Comparison of ENCODE assay signal across 8 cellular contexts in the genomic region with DNA sequence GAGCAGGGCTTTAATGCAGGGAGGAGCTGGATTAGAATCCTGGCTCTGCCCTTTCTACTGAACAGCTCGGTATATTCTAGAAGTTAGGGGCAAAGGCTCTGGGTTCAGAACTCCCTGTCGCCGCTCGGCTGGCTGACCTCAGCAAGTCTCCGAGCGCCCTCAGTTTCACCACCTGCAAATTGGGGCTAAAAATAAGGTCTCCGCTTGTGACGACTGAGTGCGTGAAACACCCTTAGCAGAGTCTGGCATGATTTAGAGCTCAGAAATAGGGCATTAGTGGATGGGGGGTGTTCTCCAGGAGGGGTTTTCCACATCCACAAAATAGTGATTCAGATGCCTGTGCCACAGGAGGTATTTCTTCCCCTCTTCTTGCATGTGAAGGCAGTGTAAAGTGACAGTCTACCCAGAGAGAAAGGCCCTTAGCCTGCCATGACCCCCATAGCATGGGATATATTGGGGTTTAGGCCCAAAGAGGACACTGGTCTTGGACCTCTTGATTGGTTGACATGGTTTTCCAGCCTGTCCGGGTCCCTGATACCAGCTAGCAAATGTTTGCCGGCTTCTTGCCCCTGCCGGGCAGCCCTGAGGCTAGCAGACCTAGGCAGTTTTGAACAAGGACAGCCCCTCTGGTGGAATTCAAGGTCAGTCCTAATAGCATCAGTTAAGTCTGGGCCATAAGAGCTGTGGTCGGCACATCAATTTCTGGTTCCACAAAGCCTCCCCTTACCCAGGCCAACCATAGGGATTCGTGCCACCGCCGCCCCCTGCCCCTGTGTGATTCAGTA. TPM values are rescaled to one million over a fixed set of nuclear protein-coding genes. Genes with fewer than 3 reads are reported as not detected.
DNase-seq lines count a peak whose midpoint lies in the region; ATAC-seq and TF ChIP-seq lines count a peak whose summit lies in the region.

No MANE protein-coding gene starts in this region.

- DNase-seq in Karpas-422 (no peak), dorsolateral prefrontal cortex (no peak), nephron progenitor cell (no peak), globus pallidus (ENCODE audit: low spot score) (no peak)

- TF ChIP-seq CTCF in dorsolateral prefrontal cortex (IDR thresholded peaks at IDR 0.05 in 54 of 56, conservative IDR thresholded peaks at IDR 0.05 in 2 of 56; ENCODE audit: low read depth in 1 of 56, partially characterized antibody in 56 of 56), result no peak
- TF ChIP-seq CTCF in nephron progenitor cell (IDR thresholded peaks at IDR 0.05), result no peak

- peaks cover 0 to 24% (median 0%) of the 10 kb centered on the region in 11 experiments; a peak in 4 of 22 replicates for H3K36me3 ChIP-seq in BLaER1 treated with 17β-estradiol and CSF1 and Interleukin-3, amounts not matched to agents 10 nM and 100 nM
- no peaks in the 10 kb centered on the region for H3K36me3 ChIP-seq in Karpas-422 (ENCODE audit: insufficient read depth, low read length)

- peak overlapping the region; percentile 5 to 85 (median 75); a peak in 21 of 22 replicates for H3K27ac ChIP-seq in BLaER1 treated with 17β-estradiol and CSF1 and Interleukin-3, amounts not matched to agents 10 nM and 100 nM
- 0 out of 2 replicates have a peak overlapping the region, but pooled peaks have one; percentile 13 for H3K27ac ChIP-seq in Karpas-422 (ENCODE audit: low read length)
- H3K27ac ChIP-seq in dorsolateral prefrontal cortex, result peak overlapping the region in 58 of 59 donors; percentile 6 to 92 (median 80)

- ATAC-seq in GM19452 (IDR thresholded peaks at IDR 0.05; ENCODE audit: unreplicated experiment) (no peak), GM21825 (IDR thresholded peaks at IDR 0.05; ENCODE audit: unreplicated experiment) (no peak), HG03196 (IDR thresholded peaks at IDR 0.05; ENCODE audit: unreplicated experiment) (no peak)

- H3K27me3 ChIP-seq in BLaER1 treated with 17β-estradiol and CSF1 and Interleukin-3, amounts not matched to agents 10 nM and 100 nM, result no peaks in the 10 kb centered on the region
- H3K27me3 ChIP-seq in Karpas-422 (ENCODE audit: low read length) (no peaks in the 10 kb centered on the region), dorsolateral prefrontal cortex (no peaks in the 10 kb centered on the region)

- peaks cover 70 to 88% (median 84%) of the 10 kb centered on the region in 10 experiments for H3K4me1 ChIP-seq in BLaER1 treated with 17β-estradiol and CSF1 and Interleukin-3, amounts not matched to agents 10 nM and 100 nM
- H3K4me1 ChIP-seq in Karpas-422 (ENCODE audit: low read length), result peaks cover 21% of the 10 kb centered on the region

- no peaks in the 10 kb centered on the region for H3K9me2 ChIP-seq in Karpas-422 (replicated peaks; ENCODE audit: insufficient read depth, low read length)

- peak overlapping the region; percentile 68 to 85 (median 79) for H3K9ac ChIP-seq in BLaER1 treated with 17β-estradiol and CSF1 and Interleukin-3, amounts not matched to agents 10 nM and 100 nM
- H3K9ac ChIP-seq in Karpas-422 (ENCODE audit: low read length), result peak overlapping the region; percentile 82

- intact Hi-C loops in dorsolateral prefrontal cortex (cut with DNase I), result loop anchor here (2.0 to 5.0 kb wide), 3 partner anchors 37 to 118 kb away; no protein-coding TSS in a partner anchor

- H3K27me3 Mint-ChIP-seq in nephron progenitor cell (ENCODE audit: low read depth, poor library complexity), result no peaks in the 10 kb centered on the region

- peaks cover 28% of the 10 kb centered on the region for H3K79me2 ChIP-seq in Karpas-422 (ENCODE audit: low read length)

- H3K4me1 Mint-ChIP-seq in nephron progenitor cell, result peaks cover 75% of the 10 kb centered on the region

- no peaks in the 10 kb centered on the region for H3K9me3 Mint-ChIP-seq in nephron progenitor cell

- H3K36me3 Mint-ChIP-seq in nephron progenitor cell (ENCODE audit: low read depth), result no peaks in the 10 kb centered on the region

- peak overlapping the region; percentile 68 to 85 (median 76) for H3K4me3 ChIP-seq in BLaER1 treated with 17β-estradiol and CSF1 and Interleukin-3, amounts not matched to agents 10 nM and 100 nM
- H3K4me3 ChIP-seq in Karpas-422 (ENCODE audit: low read length), result peak overlapping the region; percentile 95
- peak overlapping the region; percentile 69 to 94 (median 83) for H3K4me3 ChIP-seq in dorsolateral prefrontal cortex

- peaks cover 0 to 9% (median 7%) of the 10 kb centered on the region in 11 experiments; a peak in 7 of 22 replicates for H4K20me1 ChIP-seq in BLaER1 treated with 17β-estradiol and CSF1 and Interleukin-3, amounts not matched to agents 10 nM and 100 nM
- peaks cover 12% of the 10 kb centered on the region; the same call in 1 of the 2 replicates for H4K20me1 ChIP-seq in Karpas-422 (ENCODE audit: insufficient read depth, low read depth, low read length)

- peak overlapping the region; percentile 83 to 100 (median 93) for H3K4me2 ChIP-seq in BLaER1 treated with 17β-estradiol and CSF1 and Interleukin-3, amounts not matched to agents 10 nM and 100 nM
- H3K4me2 ChIP-seq in Karpas-422 (ENCODE audit: low read depth, low read length, poor library complexity, severe bottlenecking), result peak overlapping the region; percentile 91

- no peak overlapping the region for H3K27ac Mint-ChIP-seq in nephron progenitor cell

- H3K4me3 Mint-ChIP-seq in nephron progenitor cell, result peak overlapping the region; percentile 84

- H2AFZ ChIP-seq in Karpas-422 (ENCODE audit: low read length), result no peak overlapping the region

- H3K9me3 ChIP-seq in BLaER1 treated with 17β-estradiol and CSF1 and Interleukin-3, amounts not matched to agents 10 nM and 100 nM (replicated peaks in 1 of 11), result no peaks in the 10 kb centered on the region
- H3K9me3 ChIP-seq in Karpas-422 (ENCODE audit: low read length), result no peaks in the 10 kb centered on the region

RNA-seq across cellular contexts. Expression of gene ERGIC1, which starts 1.4 kb away (rescaled TPM):
- total RNA-seq in Karpas-422 (2014; rRNA removed; shearing (Covaris generic); ENCODE audit: low replicate concordance), result 54.4 and 67.2 TPM in 2 replicates
- 100 to 1,000 TPM in 4 of 120 experiments, 10 to 100 TPM in 116; 48.4 to 109 (median 68.1) TPM for total RNA-seq in dorsolateral prefrontal cortex

Comparison
In these comparisons a context has a peak if more than half of its experiments do, and no peak if none do; other contexts are left out.
1. H3K27ac ChIP-seq: peak in every context shown above with its lines; median percentile 80 in dorsolateral prefrontal cortex; 75 in BLaER1 treated with 17β-estradiol and CSF1 and Interleukin-3, amounts not matched to agents 10 nM and 100 nM; 13 in Karpas-422.